In the genomic region with DNA sequence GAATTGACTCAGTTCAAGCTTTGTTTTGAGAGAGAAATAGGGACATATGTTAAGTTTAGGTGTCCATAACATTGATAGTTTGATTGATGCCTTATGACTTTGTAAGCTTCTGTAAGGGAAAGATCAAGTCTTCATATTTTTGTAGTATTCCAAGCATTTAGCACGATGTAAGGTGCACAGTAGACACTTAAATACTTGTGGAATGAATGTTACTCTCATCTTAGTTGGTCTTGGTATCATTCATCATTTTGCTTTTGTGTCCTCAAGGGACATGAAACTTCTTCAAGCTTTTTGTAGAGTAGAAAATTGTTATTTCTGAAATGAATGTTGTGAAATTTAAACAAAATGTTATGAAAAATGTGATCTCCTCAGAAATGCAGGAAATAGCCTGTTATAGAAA, we compare ENCODE assay signal across 31 cellular contexts.
"Had no signal": no experiment of that assay in that cellular context is flagged by ENCODE, and none has a peak within 500 bp of the region (broad histone marks: within the 10 kb centered on the region; RNA-seq: fewer than 3 reads in every experiment).

No MANE protein-coding gene starts in this region.

- H3K27ac ChIP-seq: brain microvascular endothelial cell, coronary artery, dorsolateral prefrontal cortex, epithelial cell of prostate, esophagus squamous epithelium had no signal

- H3K4me3 Mint-ChIP-seq: activated CD8-positive, alpha-beta T cell treated with anti-CD3 and anti-CD28 coated beads for 36 hours; activated naive CD4-positive, alpha-beta T cell treated with anti-CD3 and anti-CD28 coated beads, Interleukin-2, amount 10 ng/mL, durations not matched to agents 7 days and 5 days; activated naive CD8-positive, alpha-beta T cell treated with anti-CD3 and anti-CD28 coated beads, Interleukin-2, amount 10 ng/mL, durations not matched to agents 7 days and 5 days; activated T-helper 1 cell treated with anti-CD3 and anti-CD28 coated beads, Interleukin-12 subunit alpha, Interleukin-12 subunit beta, Interleukin-2, Interleukin-4 antibody, amounts not matched to agents 30 ng/mL and 10 ng/mL and 1 ng/mL, durations not matched to agents 14 hours and 24 hours and 36 hours; central memory CD8-positive, alpha-beta T cell; dendritic cell treated with granulocyte-macrophage colony-stimulating factor and Interleukin-4, amounts not matched to agents 40 ng/mL and 50 ng/mL, for 4 days had no signal

- H3K36me3 ChIP-seq: brain microvascular endothelial cell had no signal

- H3K27me3 ChIP-seq: brain microvascular endothelial cell, dorsolateral prefrontal cortex, esophagus squamous epithelium had no signal

- H3K4me3 ChIP-seq: coronary artery, dorsolateral prefrontal cortex, esophagus squamous epithelium had no signal

- H3K27ac Mint-ChIP-seq: activated CD8-positive, alpha-beta T cell treated with anti-CD3 and anti-CD28 coated beads for 36 hours; activated naive CD4-positive, alpha-beta T cell treated with anti-CD3 and anti-CD28 coated beads, Interleukin-2, amount 10 ng/mL, durations not matched to agents 7 days and 5 days; activated naive CD4-positive, alpha-beta T cell treated with anti-CD3 and anti-CD28 coated beads, Interleukin-2, amount 50 U/mL, for 72 hours; activated naive CD8-positive, alpha-beta T cell treated with anti-CD3 and anti-CD28 coated beads, Interleukin-2, amount 10 ng/mL, durations not matched to agents 7 days and 5 days; activated T-helper 1 cell treated with anti-CD3 and anti-CD28 coated beads, Interleukin-12 subunit alpha, Interleukin-12 subunit beta, Interleukin-2, Interleukin-4 antibody, amounts not matched to agents 30 ng/mL and 10 ng/mL and 1 ng/mL, durations not matched to agents 14 hours and 24 hours and 36 hours; dendritic cell treated with granulocyte-macrophage colony-stimulating factor and Interleukin-4, amounts not matched to agents 40 ng/mL and 50 ng/mL, for 4 days had no signal

- H3K27me3 Mint-ChIP-seq: activated CD8-positive, alpha-beta T cell treated with anti-CD3 and anti-CD28 coated beads for 36 hours; activated naive CD4-positive, alpha-beta T cell treated with anti-CD3 and anti-CD28 coated beads, Interleukin-2, amount 10 ng/mL, durations not matched to agents 7 days and 5 days; activated naive CD8-positive, alpha-beta T cell treated with anti-CD3 and anti-CD28 coated beads, Interleukin-2, amount 10 ng/mL, durations not matched to agents 7 days and 5 days; central memory CD8-positive, alpha-beta T cell; dendritic cell treated with granulocyte-macrophage colony-stimulating factor and Interleukin-4, amounts not matched to agents 40 ng/mL and 50 ng/mL, for 4 days had no signal

- ATAC-seq: activated CD8-positive, alpha-beta T cell treated with anti-CD3 and anti-CD28 coated beads for 36 hours had no signal

- DNase-seq: activated CD4-positive, alpha-beta T cell treated with anti-CD3 and anti-CD28 coated beads for 4 hours; activated CD4-positive, alpha-beta T cell treated with anti-CD3 and anti-CD28 coated beads, Interleukin-2, amount 50 U/mL, for 1 hour; activated CD4-positive, alpha-beta T cell treated with anti-CD3 and anti-CD28 coated beads, Interleukin-2, amount 50 U/mL, for 48 hours; activated CD4-positive, CD25-positive, alpha-beta regulatory T cell; activated CD4-positive, CD25-positive, alpha-beta regulatory T cell treated with anti-CD3 and anti-CD28 coated beads, Interleukin-2, amount 50 U/mL, for 72 hours; activated CD8-positive, alpha-beta memory T cell treated with anti-CD3 and anti-CD28 coated beads for 24 hours; activated CD8-positive, alpha-beta T cell treated with anti-CD3 and anti-CD28 coated beads for 36 hours; activated gamma-delta T cell; activated naive CD4-positive, alpha-beta T cell; activated naive CD4-positive, alpha-beta T cell treated with anti-CD3 and anti-CD28 coated beads, Interleukin-2, amount 10 ng/mL, durations not matched to agents 7 days and 5 days; activated naive CD8-positive, alpha-beta T cell treated with anti-CD3 and anti-CD28 coated beads, Interleukin-2, amount 10 ng/mL, durations not matched to agents 7 days and 5 days; activated T-cell treated with anti-CD3 and anti-CD28 coated beads, Interleukin-2, amount 50 U/mL, for 48 hours; brain microvascular endothelial cell; dorsolateral prefrontal cortex; effector memory CD4-positive, alpha-beta T cell; esophagus squamous epithelium; foreskin fibroblast; head of caudate nucleus; hippocampal formation; T-helper 2 cell had no signal

- H3K9me3 ChIP-seq: esophagus squamous epithelium had no signal

- FAIRE-seq: astrocyte, bronchial epithelial cell, endometrium, endothelial cell of umbilical vein, frontal cortex had no signal

- H3K9me3 Mint-ChIP-seq: activated CD8-positive, alpha-beta T cell treated with anti-CD3 and anti-CD28 coated beads for 36 hours; activated T-helper 1 cell treated with anti-CD3 and anti-CD28 coated beads, Interleukin-12 subunit alpha, Interleukin-12 subunit beta, Interleukin-2, Interleukin-4 antibody, amounts not matched to agents 30 ng/mL and 10 ng/mL and 1 ng/mL, durations not matched to agents 14 hours and 24 hours and 36 hours; central memory CD8-positive, alpha-beta T cell had no signal
